ENCODE assay signal across 1 cellular context in the genomic region with DNA sequence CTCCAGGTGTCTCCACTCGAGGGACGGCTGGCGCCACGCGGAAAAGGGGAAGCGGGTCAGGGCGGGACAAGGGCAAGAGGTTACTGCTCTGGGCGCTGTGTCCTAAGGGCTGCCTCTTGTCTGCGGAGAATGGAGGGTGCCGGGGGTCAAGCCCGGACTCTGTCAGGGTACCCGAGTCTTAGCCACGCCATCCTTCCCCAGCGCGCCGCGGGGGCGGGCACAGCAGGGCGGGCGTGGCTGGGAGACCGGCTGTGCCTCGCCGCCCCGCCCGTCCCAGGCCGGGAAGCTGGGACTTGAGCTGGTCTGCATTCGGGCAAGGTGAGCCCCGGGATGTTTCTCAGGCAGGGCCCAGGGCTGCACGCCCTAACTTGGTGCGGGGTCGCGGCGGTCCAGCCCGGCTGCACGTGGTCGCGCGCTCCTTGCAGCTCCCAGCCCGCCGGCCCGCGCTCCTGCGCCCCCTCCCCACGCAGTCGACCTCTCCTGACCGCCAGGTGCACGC.
A peak's percentile ranks its signal among the peaks of the same experiment; 100 is the strongest.
TF ChIP-seq lines count a peak whose summit lies in the region.

No MANE protein-coding gene starts in this region.

TF ChIP-seq in endothelial cell of umbilical vein, 7 proteins besides CTCF, POLR2A, EP300 and RAD21:
- no peak for TF ChIP-seq MYC (IDR thresholded peaks at IDR 0.05; ENCODE audit: low read depth, low read length)
- TF ChIP-seq POLR2AphosphoS5 (IDR thresholded peaks at IDR 0.05; ENCODE audit: insufficient read depth, low read depth, low read length): peak; percentile 60
- TF ChIP-seq, protein P1, sequence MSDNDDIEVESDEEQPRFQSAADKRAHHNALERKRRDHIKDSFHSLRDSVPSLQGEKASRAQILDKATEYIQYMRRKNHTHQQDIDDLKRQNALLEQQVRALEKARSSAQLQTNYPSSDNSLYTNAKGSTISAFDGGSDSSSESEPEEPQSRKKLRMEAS (IDR thresholded peaks at IDR 0.05; ENCODE audit: insufficient read depth, insufficient read length): no peak
- no peak for TF ChIP-seq EZH2 (IDR thresholded peaks at IDR 0.05; ENCODE audit: borderline replicate concordance, low read depth, low read length, severe bottlenecking)
- TF ChIP-seq FOS (IDR thresholded peaks at IDR 0.05; ENCODE audit: borderline replicate concordance, insufficient read depth, low read length): no peak
- no peak for TF ChIP-seq JUN (IDR thresholded peaks at IDR 0.05; ENCODE audit: borderline replicate concordance, insufficient read depth, insufficient read length, low read depth)
- TF ChIP-seq GATA2 (IDR thresholded peaks at IDR 0.05; ENCODE audit: insufficient read depth, insufficient read length, low read depth, low read length): no peak
